In the genomic region with DNA sequence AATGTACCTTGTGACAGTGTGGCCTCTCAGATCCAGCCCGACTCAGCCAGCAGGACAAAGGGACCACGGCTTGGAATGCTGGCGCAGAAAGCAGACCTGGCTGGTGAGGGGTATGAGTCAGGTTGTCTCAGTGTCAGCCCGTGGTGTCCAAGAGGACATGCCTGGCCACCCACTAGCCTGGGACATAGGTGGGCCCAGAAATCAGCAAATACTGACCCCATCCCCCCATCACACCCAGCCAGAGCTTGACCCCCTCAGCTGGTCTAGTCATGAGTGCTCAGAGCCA, we compare ENCODE assay signal across 2 cellular contexts.
TF ChIP-seq lines count a peak whose summit lies in the region.

No MANE protein-coding gene starts in this region.

TF ChIP-seq in SK-N-SH, 30 proteins besides CTCF, POLR2A, EP300 and RAD21 (continued from another document):
- TF ChIP-seq REST (IDR thresholded peaks at IDR 0.05; ENCODE audit: low read depth, low read length) (no peak), FOXJ3 (CRISPR knock-in tag; IDR thresholded peaks at IDR 0.05) (no peak), NRF1 (IDR thresholded peaks at IDR 0.05; ENCODE audit: low read depth, low read length) (no peak), GATA2 (CRISPR knock-in tag; IDR thresholded peaks at IDR 0.05) (no peak), TAF1 (IDR thresholded peaks at IDR 0.05; ENCODE audit: borderline replicate concordance, low read depth, low read length) (no peak), GABPA (IDR thresholded peaks at IDR 0.05; ENCODE audit: low read depth) (no peak), MXI1 (IDR thresholded peaks at IDR 0.05; ENCODE audit: low read depth, low read length) (no peak)
- TF ChIP-seq, protein P1, sequence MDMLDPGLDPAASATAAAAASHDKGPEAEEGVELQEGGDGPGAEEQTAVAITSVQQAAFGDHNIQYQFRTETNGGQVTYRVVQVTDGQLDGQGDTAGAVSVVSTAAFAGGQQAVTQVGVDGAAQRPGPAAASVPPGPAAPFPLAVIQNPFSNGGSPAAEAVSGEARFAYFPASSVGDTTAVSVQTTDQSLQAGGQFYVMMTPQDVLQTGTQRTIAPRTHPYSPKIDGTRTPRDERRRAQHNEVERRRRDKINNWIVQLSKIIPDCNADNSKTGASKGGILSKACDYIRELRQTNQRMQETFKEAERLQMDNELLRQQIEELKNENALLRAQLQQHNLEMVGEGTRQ (IDR thresholded peaks at IDR 0.05; ENCODE audit: borderline replicate concordance, low read depth, low read length): no peak
- TF ChIP-seq, protein P2, sequence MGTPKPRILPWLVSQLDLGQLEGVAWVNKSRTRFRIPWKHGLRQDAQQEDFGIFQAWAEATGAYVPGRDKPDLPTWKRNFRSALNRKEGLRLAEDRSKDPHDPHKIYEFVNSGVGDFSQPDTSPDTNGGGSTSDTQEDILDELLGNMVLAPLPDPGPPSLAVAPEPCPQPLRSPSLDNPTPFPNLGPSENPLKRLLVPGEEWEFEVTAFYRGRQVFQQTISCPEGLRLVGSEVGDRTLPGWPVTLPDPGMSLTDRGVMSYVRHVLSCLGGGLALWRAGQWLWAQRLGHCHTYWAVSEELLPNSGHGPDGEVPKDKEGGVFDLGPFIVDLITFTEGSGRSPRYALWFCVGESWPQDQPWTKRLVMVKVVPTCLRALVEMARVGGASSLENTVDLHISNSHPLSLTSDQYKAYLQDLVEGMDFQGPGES (IDR thresholded peaks at IDR 0.05; ENCODE audit: low read depth, low read length): no peak

TF ChIP-seq in SK-N-SH treated with all-trans-retinoic acid at 6 μM for 48 hours, 23 proteins besides CTCF, POLR2A, EP300 and RAD21:
- TF ChIP-seq, protein P3, sequence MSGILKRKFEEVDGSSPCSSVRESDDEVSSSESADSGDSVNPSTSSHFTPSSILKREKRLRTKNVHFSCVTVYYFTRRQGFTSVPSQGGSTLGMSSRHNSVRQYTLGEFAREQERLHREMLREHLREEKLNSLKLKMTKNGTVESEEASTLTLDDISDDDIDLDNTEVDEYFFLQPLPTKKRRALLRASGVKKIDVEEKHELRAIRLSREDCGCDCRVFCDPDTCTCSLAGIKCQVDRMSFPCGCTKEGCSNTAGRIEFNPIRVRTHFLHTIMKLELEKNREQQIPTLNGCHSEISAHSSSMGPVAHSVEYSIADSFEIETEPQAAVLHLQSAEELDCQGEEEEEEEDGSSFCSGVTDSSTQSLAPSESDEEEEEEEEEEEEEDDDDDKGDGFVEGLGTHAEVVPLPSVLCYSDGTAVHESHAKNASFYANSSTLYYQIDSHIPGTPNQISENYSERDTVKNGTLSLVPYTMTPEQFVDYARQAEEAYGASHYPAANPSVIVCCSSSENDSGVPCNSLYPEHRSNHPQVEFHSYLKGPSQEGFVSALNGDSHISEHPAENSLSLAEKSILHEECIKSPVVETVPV (CRISPR knock-in tag; IDR thresholded peaks at IDR 0.05): no peak
- TF ChIP-seq GLIS3 (CRISPR knock-in tag; IDR thresholded peaks at IDR 0.05): no peak
- TF ChIP-seq ARNTL (CRISPR knock-in tag; IDR thresholded peaks at IDR 0.05; ENCODE audit: borderline replicate concordance, low read depth): no peak
- no peak for TF ChIP-seq BACH2 (CRISPR knock-in tag; IDR thresholded peaks at IDR 0.05; ENCODE audit: borderline replicate concordance)
- TF ChIP-seq, protein P4, sequence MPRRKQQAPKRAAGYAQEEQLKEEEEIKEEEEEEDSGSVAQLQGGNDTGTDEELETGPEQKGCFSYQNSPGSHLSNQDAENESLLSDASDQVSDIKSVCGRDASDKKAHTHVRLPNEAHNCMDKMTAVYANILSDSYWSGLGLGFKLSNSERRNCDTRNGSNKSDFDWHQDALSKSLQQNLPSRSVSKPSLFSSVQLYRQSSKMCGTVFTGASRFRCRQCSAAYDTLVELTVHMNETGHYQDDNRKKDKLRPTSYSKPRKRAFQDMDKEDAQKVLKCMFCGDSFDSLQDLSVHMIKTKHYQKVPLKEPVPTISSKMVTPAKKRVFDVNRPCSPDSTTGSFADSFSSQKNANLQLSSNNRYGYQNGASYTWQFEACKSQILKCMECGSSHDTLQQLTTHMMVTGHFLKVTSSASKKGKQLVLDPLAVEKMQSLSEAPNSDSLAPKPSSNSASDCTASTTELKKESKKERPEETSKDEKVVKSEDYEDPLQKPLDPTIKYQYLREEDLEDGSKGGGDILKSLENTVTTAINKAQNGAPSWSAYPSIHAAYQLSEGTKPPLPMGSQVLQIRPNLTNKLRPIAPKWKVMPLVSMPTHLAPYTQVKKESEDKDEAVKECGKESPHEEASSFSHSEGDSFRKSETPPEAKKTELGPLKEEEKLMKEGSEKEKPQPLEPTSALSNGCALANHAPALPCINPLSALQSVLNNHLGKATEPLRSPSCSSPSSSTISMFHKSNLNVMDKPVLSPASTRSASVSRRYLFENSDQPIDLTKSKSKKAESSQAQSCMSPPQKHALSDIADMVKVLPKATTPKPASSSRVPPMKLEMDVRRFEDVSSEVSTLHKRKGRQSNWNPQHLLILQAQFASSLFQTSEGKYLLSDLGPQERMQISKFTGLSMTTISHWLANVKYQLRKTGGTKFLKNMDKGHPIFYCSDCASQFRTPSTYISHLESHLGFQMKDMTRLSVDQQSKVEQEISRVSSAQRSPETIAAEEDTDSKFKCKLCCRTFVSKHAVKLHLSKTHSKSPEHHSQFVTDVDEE (CRISPR knock-in tag; IDR thresholded peaks at IDR 0.05): no peak
- no peak for TF ChIP-seq ESRRG (CRISPR knock-in tag; IDR thresholded peaks at IDR 0.05)
- TF ChIP-seq ZFP3 (CRISPR knock-in tag; IDR thresholded peaks at IDR 0.05): no peak
- TF ChIP-seq TOX (CRISPR knock-in tag; IDR thresholded peaks at IDR 0.05; ENCODE audit: borderline replicate concordance): no peak
- TF ChIP-seq SNAI2 (CRISPR knock-in tag; IDR thresholded peaks at IDR 0.05): no peak
- TF ChIP-seq, protein P5, sequence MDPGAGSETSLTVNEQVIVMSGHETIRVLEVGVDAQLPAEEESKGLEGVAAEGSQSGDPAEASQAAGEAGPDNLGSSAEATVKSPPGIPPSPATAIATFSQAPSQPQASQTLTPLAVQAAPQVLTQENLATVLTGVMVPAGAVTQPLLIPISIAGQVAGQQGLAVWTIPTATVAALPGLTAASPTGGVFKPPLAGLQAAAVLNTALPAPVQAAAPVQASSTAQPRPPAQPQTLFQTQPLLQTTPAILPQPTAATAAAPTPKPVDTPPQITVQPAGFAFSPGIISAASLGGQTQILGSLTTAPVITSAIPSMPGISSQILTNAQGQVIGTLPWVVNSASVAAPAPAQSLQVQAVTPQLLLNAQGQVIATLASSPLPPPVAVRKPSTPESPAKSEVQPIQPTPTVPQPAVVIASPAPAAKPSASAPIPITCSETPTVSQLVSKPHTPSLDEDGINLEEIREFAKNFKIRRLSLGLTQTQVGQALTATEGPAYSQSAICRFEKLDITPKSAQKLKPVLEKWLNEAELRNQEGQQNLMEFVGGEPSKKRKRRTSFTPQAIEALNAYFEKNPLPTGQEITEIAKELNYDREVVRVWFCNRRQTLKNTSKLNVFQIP (CRISPR knock-in tag; IDR thresholded peaks at IDR 0.05; ENCODE audit: borderline replicate concordance, low read depth): no peak
- TF ChIP-seq ZFP30 (CRISPR knock-in tag; IDR thresholded peaks at IDR 0.05): no peak
- no peak for TF ChIP-seq ZC3H10 (CRISPR knock-in tag; IDR thresholded peaks at IDR 0.05)
